In genomic region chr10:31134303-31134928, GRCh38 we compare ENCODE assay signal across 8 cellular contexts.
DNase-seq lines count a peak whose midpoint lies in the region; ATAC-seq lines count a peak whose summit lies in the region.

No MANE protein-coding gene starts in this region.

- H3K4me3 ChIP-seq in BLaER1: peak overlapping the region; percentile 66
- peak overlapping the region; percentile 60 for H3K4me3 ChIP-seq in effector memory CD4-positive, alpha-beta T cell (ENCODE audit: insufficient read depth, low read depth, low read length, poor library complexity, severe bottlenecking)

- peak; percentile 47 for ATAC-seq in GM18867 (IDR thresholded peaks at IDR 0.05; ENCODE audit: unreplicated experiment)

- H3K4me1 ChIP-seq in BLaER1: peaks cover 35% of the 10 kb centered on the region
- H3K4me1 ChIP-seq in effector memory CD4-positive, alpha-beta T cell (ENCODE audit: control insufficient read depth, insufficient read depth, low read length, poor library complexity, severe bottlenecking): peaks cover 17% of the 10 kb centered on the region

- H3K27ac ChIP-seq in BLaER1: peak overlapping the region; percentile 89
- H3K27ac ChIP-seq in effector memory CD4-positive, alpha-beta T cell (ENCODE audit: insufficient read depth, low read length, poor library complexity, severe bottlenecking): no peak overlapping the region

- no peaks in the 10 kb centered on the region for H4K20me1 ChIP-seq in BLaER1

- DNase-seq in HT1080 (ENCODE audit: low read depth): peak; percentile 87
- peak; percentile 3 for DNase-seq in T-helper 9 cell
- DNase-seq in effector memory CD4-positive, alpha-beta T cell: no peak
- DNase-seq in medulla oblongata (ENCODE audit: extremely low spot score): peak; percentile 69
- DNase-seq in superior temporal gyrus (ENCODE audit: extremely low spot score): peak; percentile 68
- no peak for DNase-seq in RKO (ENCODE audit: low spot score)

- peak overlapping the region; percentile 94 for H3K4me2 ChIP-seq in BLaER1

- H3K36me3 ChIP-seq in BLaER1: no peaks in the 10 kb centered on the region
- no peaks in the 10 kb centered on the region for H3K36me3 ChIP-seq in effector memory CD4-positive, alpha-beta T cell (ENCODE audit: control insufficient read depth, insufficient read depth, low read length)

- H3K9me3 ChIP-seq in BLaER1: no peaks in the 10 kb centered on the region
- no peaks in the 10 kb centered on the region for H3K9me3 ChIP-seq in effector memory CD4-positive, alpha-beta T cell (ENCODE audit: control insufficient read depth, low read length)

- peak overlapping the region; percentile 81 for H3K9ac ChIP-seq in BLaER1

- H3K27me3 ChIP-seq in BLaER1: no peaks in the 10 kb centered on the region
- no peaks in the 10 kb centered on the region for H3K27me3 ChIP-seq in effector memory CD4-positive, alpha-beta T cell (replicated peaks; ENCODE audit: control insufficient read depth, insufficient read depth, low read length, poor library complexity, severe bottlenecking)

Comparison
In these comparisons a context has a peak if more than half of its experiments do, and no peak if none do; other contexts are left out.
1. DNase-seq: peak in HT1080 (single experiment), T-helper 9 cell (single experiment), medulla oblongata (single experiment) and superior temporal gyrus (single experiment); none in effector memory CD4-positive, alpha-beta T cell (0 of 3) and RKO (single experiment).